Comparison of ENCODE assay signal across 24 cellular contexts in genomic region chr11:1149545-1149944, GRCh38. TPM values are rescaled to one million over a fixed set of nuclear protein-coding genes. Genes with fewer than 3 reads are reported as not detected.
DNase-seq lines count a peak whose midpoint lies in the region; ATAC-seq and TF ChIP-seq lines count a peak whose summit lies in the region.
"Had no signal": no experiment of that assay in that cellular context is flagged by ENCODE, and none has a peak within 500 bp of the region (broad histone marks: within the 10 kb centered on the region; RNA-seq: fewer than 3 reads in every experiment).

No MANE protein-coding gene starts in this region.

- no peak for TF ChIP-seq POLR2A in Peyer's patch (IDR thresholded peaks at IDR 0.05)

- 91% methylated on average over 16 of the region's 16 CpGs for WGBS in heart right ventricle, 2 donors

- H3K4me3 ChIP-seq in right atrium auricular region (no peak overlapping the region), heart right ventricle (no peak overlapping the region), Peyer's patch (no peak overlapping the region), osteoblast (ENCODE audit: insufficient read depth, low read length) (no peak overlapping the region)
- H3K4me3 ChIP-seq: GM23248, HAP-1, K562, SK-N-MC had no signal

- H3K9me3 ChIP-seq in right atrium auricular region = no peaks in the 10 kb centered on the region
- peaks cover 0 to 5% (median 0%) of the 10 kb centered on the region in 11 donors for H3K9me3 ChIP-seq in heart right ventricle
- H3K9me3 ChIP-seq in Peyer's patch = no peaks in the 10 kb centered on the region
- H3K9me3 ChIP-seq in osteoblast (ENCODE audit: low read depth, low read length) = no peaks in the 10 kb centered on the region
- H3K9me3 ChIP-seq: HAP-1 had no signal

- H4K20me1 ChIP-seq in osteoblast (ENCODE audit: insufficient read depth, low read length) = no peaks in the 10 kb centered on the region

- DNase-seq in right atrium auricular region (ENCODE audit: low spot score) (peak; percentile 50), heart right ventricle (no peak), Peyer's patch (peak in 2 of 3 donors; percentile 3 to 39), osteoblast (ENCODE audit: insufficient read length, low spot score, missing footprints) (peak; percentile 25), NCI-H2196 treated with DMSO at 0.1 percent for 48 hours (lab: John Stamatoyannopoulos, UW; ENCODE audit: unreplicated experiment) (no peak)
- DNase-seq: CD4-positive, alpha-beta memory T cell; DND-41; GM23248; MM.1S; NCI-H1048; NCI-H1417 treated with DMSO at 0.1 percent for 48 hours; NCI-H187; NCI-H446 treated with DMSO at 0.1 percent for 48 hours; NCI-H526 treated with DMSO at 0.1 percent for 48 hours; OCI-M1; SHP77 had no signal

- intact Hi-C loops in heart right ventricle (cut with DNase I) = no loop called here

- no peak for ATAC-seq in heart right ventricle
- no peak for ATAC-seq in GM21528 (IDR thresholded peaks at IDR 0.05; ENCODE audit: low FRiP score, unreplicated experiment)
- ATAC-seq in HG02870 (IDR thresholded peaks at IDR 0.05; ENCODE audit: unreplicated experiment) = no peak
- ATAC-seq: K562 had no signal

- peaks cover 0 to 7% of the 10 kb centered on the region in 2 donors for H3K4me1 ChIP-seq in right atrium auricular region
- peaks cover 0 to 8% (median 0%) of the 10 kb centered on the region in 9 donors for H3K4me1 ChIP-seq in heart right ventricle
- no peaks in the 10 kb centered on the region for H3K4me1 ChIP-seq in Peyer's patch
- H3K4me1 ChIP-seq in osteoblast (ENCODE audit: insufficient read depth, low read length) = peaks cover 37% of the 10 kb centered on the region
- H3K4me1 ChIP-seq: HAP-1 had no signal

- H3K36me3 ChIP-seq in right atrium auricular region = no peaks in the 10 kb centered on the region
- H3K36me3 ChIP-seq in heart right ventricle = no peaks in the 10 kb centered on the region
- H3K36me3 ChIP-seq in Peyer's patch = no peaks in the 10 kb centered on the region
- H3K36me3 ChIP-seq in osteoblast (ENCODE audit: insufficient read depth, low read length) = no peaks in the 10 kb centered on the region
- H3K36me3 ChIP-seq: HAP-1 had no signal

- no peak overlapping the region for H3K4me2 ChIP-seq in osteoblast (ENCODE audit: insufficient read depth, low read length)

- H3K27ac ChIP-seq in right atrium auricular region (no peak overlapping the region), heart right ventricle (no peak overlapping the region), Peyer's patch (no peak overlapping the region), osteoblast (ENCODE audit: low read depth, low read length) (no peak overlapping the region)
- H3K27ac ChIP-seq: GM23248, SK-N-MC had no signal

- H2AFZ ChIP-seq in osteoblast (ENCODE audit: low read length) = no peak overlapping the region
- H2AFZ ChIP-seq: GM23248 had no signal

- no peaks in the 10 kb centered on the region for H3K79me2 ChIP-seq in osteoblast (ENCODE audit: insufficient read depth, low read length)

- H3K27me3 ChIP-seq in right atrium auricular region (no peaks in the 10 kb centered on the region), heart right ventricle (peaks cover 0 to 5% (median 0%) of the 10 kb centered on the region in 7 donors), Peyer's patch (no peaks in the 10 kb centered on the region), osteoblast (ENCODE audit: insufficient read depth, low read length) (no peaks in the 10 kb centered on the region)

- TF ChIP-seq CTCF in right atrium auricular region (IDR thresholded peaks at IDR 0.05) (no peak), heart right ventricle (IDR thresholded peaks at IDR 0.05) (no peak), Peyer's patch (IDR thresholded peaks at IDR 0.05) (no peak), osteoblast (IDR thresholded peaks at IDR 0.05; ENCODE audit: extremely low read depth, low read depth, low read length) (no peak)

RNA-seq across cellular contexts. Expression of gene MUC5AC, which starts 8.2 kb away (rescaled TPM):
- total RNA-seq in right atrium auricular region = not detected
- total RNA-seq in heart right ventricle = not detected
- not detected for polyA plus RNA-seq in heart right ventricle
- total RNA-seq in Peyer's patch = not detected
- not detected in 2 replicates for total RNA-seq in osteoblast
- total RNA-seq: A673; CD4-positive, alpha-beta memory T cell; GM23248; K562; RPMI7951 had no signal
- polyA plus RNA-seq: BJ; CD4-positive, alpha-beta memory T cell; GM23248; K562 had no signal

Comparison
In these comparisons a context has a peak if more than half of its experiments do, and no peak if none do; other contexts are left out.
1. DNase-seq: peak in right atrium auricular region (single experiment), Peyer's patch (2 of 3) and osteoblast (single experiment); none in heart right ventricle (0 of 2) and NCI-H2196 treated with DMSO at 0.1 percent for 48 hours (single experiment).